In the genomic region with DNA sequence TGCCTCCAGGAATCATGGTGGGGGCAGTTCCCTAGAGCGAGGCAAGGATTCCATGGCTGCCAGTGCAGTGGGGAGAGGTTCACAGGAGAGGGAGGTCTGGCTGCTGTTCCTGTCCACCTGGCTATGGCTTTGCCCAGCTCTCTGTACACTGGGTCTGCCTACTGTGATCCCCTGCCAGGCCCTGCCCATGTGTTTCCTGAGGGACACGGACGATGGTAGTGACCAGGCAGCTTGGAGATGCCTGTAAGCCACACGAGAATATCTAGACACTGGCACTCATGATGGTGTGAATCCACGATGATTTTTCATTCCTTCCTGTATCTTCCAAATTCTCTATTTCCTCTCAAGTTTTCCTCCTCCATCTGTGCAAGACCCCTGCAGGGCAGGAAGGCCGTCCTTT, we compare ENCODE assay signal across 2 cellular contexts.
TF ChIP-seq lines count a peak whose summit lies in the region.

No MANE protein-coding gene starts in this region.

TF ChIP-seq in HCT116, 20 proteins besides CTCF, POLR2A, EP300 and RAD21 (continued from another document):
- TF ChIP-seq SP1 (IDR thresholded peaks at IDR 0.05; ENCODE audit: low read depth) (no peak), SIN3A (IDR thresholded peaks at IDR 0.05; ENCODE audit: low read depth) (no peak), CBX3 (IDR thresholded peaks at IDR 0.05; ENCODE audit: low read depth) (no peak), FOSL1 (IDR thresholded peaks at IDR 0.05; ENCODE audit: low read depth) (no peak), ELF1 (IDR thresholded peaks at IDR 0.05; ENCODE audit: borderline replicate concordance, low read depth) (no peak), EZH2phosphoT487 (IDR thresholded peaks at IDR 0.05; ENCODE audit: borderline replicate concordance) (no peak), SRF (IDR thresholded peaks at IDR 0.05; ENCODE audit: low read depth) (no peak), TCF7L2 (IDR thresholded peaks at IDR 0.05; ENCODE audit: borderline replicate concordance, extremely low read depth, insufficient read depth, insufficient read length) (no peak), ZNF274 (IDR thresholded peaks at IDR 0.05; ENCODE audit: low read depth, low read length) (no peak)

TF ChIP-seq in GM23338, 12 proteins besides CTCF, POLR2A, EP300 and RAD21 (continued from another document):
- TF ChIP-seq NANOG (IDR thresholded peaks at IDR 0.05; ENCODE audit: borderline replicate concordance), result no peak
- TF ChIP-seq POLR2AphosphoS5 (IDR thresholded peaks at IDR 0.05; ENCODE audit: low read depth), result no peak
- TF ChIP-seq EZH2phosphoT487 (IDR thresholded peaks at IDR 0.05; ENCODE audit: unreplicated experiment), result no peak
- no peak for TF ChIP-seq STAT1 (IDR thresholded peaks at IDR 0.05; ENCODE audit: unreplicated experiment)
- TF ChIP-seq CREB1 (CRISPR knock-in tag; IDR thresholded peaks at IDR 0.05; ENCODE audit: low read depth), result no peak
- TF ChIP-seq REST (IDR thresholded peaks at IDR 0.05; ENCODE audit: unreplicated experiment), result no peak
- no peak for TF ChIP-seq JUNB (IDR thresholded peaks at IDR 0.05; ENCODE audit: unreplicated experiment)
